ENCODE assay signal across 1 cellular context in genomic region chr7:143263266-143264195, GRCh38.
A peak's percentile ranks its signal among the peaks of the same experiment; 100 is the strongest.
TF ChIP-seq lines count a peak whose summit lies in the region.

GSTK1 (plus strand) TSS chr7:143263441; CDS start chr7:143263514, 73 bp downstream.

TF ChIP-seq in HepG2, 621 proteins besides CTCF, POLR2A, EP300 and RAD21 (continued from another document):
- TF ChIP-seq ZBTB37 (CRISPR knock-in tag; IDR thresholded peaks at IDR 0.05) (no peak), HOXD1 (CRISPR knock-in tag; IDR thresholded peaks at IDR 0.05) (no peak), TP53 (CRISPR knock-in tag; conservative IDR thresholded peaks at IDR 0.05) (peak; percentile 76; the same call in 1 of the 2 replicates), ZNF709 (CRISPR knock-in tag; IDR thresholded peaks at IDR 0.05) (peak; percentile 70; the same call in 1 of the 2 replicates), BRD4 (CRISPR knock-in tag; IDR thresholded peaks at IDR 0.05) (no peak; the same call in 1 of the 2 replicates), ZNF205 (CRISPR knock-in tag; IDR thresholded peaks at IDR 0.05) (peak; percentile 75; the same call in 1 of the 2 replicates), TBX2 (CRISPR knock-in tag; IDR thresholded peaks at IDR 0.05; ENCODE audit: borderline replicate concordance) (peak; percentile 63), ZFP1 (CRISPR knock-in tag; IDR thresholded peaks at IDR 0.05) (peak; percentile 89; the same call in 1 of the 2 replicates), ZBTB7A (CRISPR knock-in tag; IDR thresholded peaks at IDR 0.05) (peak; percentile 83), ZNF629 (CRISPR knock-in tag; conservative IDR thresholded peaks at IDR 0.05) (peak; percentile 50; the same call in 1 of the 2 replicates), MTA1 (CRISPR knock-in tag; IDR thresholded peaks at IDR 0.05; ENCODE audit: borderline replicate concordance) (peak; percentile 92; the same call in 1 of the 2 replicates), PAWR (CRISPR knock-in tag; IDR thresholded peaks at IDR 0.05; ENCODE audit: borderline replicate concordance) (no peak), DMAP1 (CRISPR knock-in tag; IDR thresholded peaks at IDR 0.05) (peak; percentile 95), ZNF780A (CRISPR knock-in tag; IDR thresholded peaks at IDR 0.05) (no peak), MBD4 (IDR thresholded peaks at IDR 0.05; ENCODE audit: borderline replicate concordance, low read length) (no peak), DPF2 (CRISPR knock-in tag; IDR thresholded peaks at IDR 0.05; ENCODE audit: borderline replicate concordance, low read depth) (no peak), CCDC6 (CRISPR knock-in tag; IDR thresholded peaks at IDR 0.05) (no peak), ZNF703 (CRISPR knock-in tag; IDR thresholded peaks at IDR 0.05; ENCODE audit: borderline replicate concordance) (no peak; the same call in 1 of the 2 replicates), DDIT3 (CRISPR knock-in tag; IDR thresholded peaks at IDR 0.05) (no peak), KDM6A (CRISPR knock-in tag; IDR thresholded peaks at IDR 0.05; ENCODE audit: low read depth) (no peak), PITX1 (CRISPR knock-in tag; IDR thresholded peaks at IDR 0.05) (no peak; the same call in 1 of the 2 replicates), ZNF605 (CRISPR knock-in tag; IDR thresholded peaks at IDR 0.05) (peak; percentile 84; the same call in 1 of the 2 replicates), AGO2 (optimal IDR thresholded peaks at IDR 0.05; ENCODE audit: low read depth, low read length) (peak; percentile 61), ZNF501 (CRISPR knock-in tag; IDR thresholded peaks at IDR 0.05) (peak; percentile 44; the same call in 1 of the 2 replicates), ZXDC (CRISPR knock-in tag; IDR thresholded peaks at IDR 0.05) (peak; percentile 63; the same call in 1 of the 2 replicates), SNRNP70 (IDR thresholded peaks at IDR 0.05; ENCODE audit: low read depth, low read length) (no peak), EEA1 (CRISPR knock-in tag; IDR thresholded peaks at IDR 0.05; ENCODE audit: borderline replicate concordance) (no peak), ZNF619 (CRISPR knock-in tag; IDR thresholded peaks at IDR 0.05) (peak; percentile 81; the same call in 1 of the 2 replicates), PHF5A (CRISPR knock-in tag; IDR thresholded peaks at IDR 0.05; ENCODE audit: low read depth, unreplicated experiment) (peak; percentile 67), ZNF768 (CRISPR knock-in tag; IDR thresholded peaks at IDR 0.05) (peak; percentile 72; the same call in 1 of the 2 replicates), MXD4 (CRISPR knock-in tag; IDR thresholded peaks at IDR 0.05) (peak; percentile 49; the same call in 1 of the 2 replicates), MXI1 (IDR thresholded peaks at IDR 0.05; ENCODE audit: borderline replicate concordance, low read depth, low read length) (peak; percentile 52; the same call in 1 of the 3 replicates)
- TF ChIP-seq, protein P1, sequence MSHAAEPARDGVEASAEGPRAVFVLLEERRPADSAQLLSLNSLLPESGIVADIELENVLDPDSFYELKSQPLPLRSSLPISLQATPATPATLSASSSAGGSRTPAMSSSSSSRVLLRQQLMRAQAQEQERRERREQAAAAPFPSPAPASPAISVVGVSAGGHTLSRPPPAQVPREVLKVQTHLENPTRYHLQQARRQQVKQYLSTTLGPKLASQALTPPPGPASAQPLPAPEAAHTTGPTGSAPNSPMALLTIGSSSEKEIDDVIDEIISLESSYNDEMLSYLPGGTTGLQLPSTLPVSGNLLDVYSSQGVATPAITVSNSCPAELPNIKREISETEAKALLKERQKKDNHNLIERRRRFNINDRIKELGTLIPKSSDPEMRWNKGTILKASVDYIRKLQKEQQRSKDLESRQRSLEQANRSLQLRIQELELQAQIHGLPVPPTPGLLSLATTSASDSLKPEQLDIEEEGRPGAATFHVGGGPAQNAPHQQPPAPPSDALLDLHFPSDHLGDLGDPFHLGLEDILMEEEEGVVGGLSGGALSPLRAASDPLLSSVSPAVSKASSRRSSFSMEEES (CRISPR knock-in tag; IDR thresholded peaks at IDR 0.05): no peak
- TF ChIP-seq, protein P2, sequence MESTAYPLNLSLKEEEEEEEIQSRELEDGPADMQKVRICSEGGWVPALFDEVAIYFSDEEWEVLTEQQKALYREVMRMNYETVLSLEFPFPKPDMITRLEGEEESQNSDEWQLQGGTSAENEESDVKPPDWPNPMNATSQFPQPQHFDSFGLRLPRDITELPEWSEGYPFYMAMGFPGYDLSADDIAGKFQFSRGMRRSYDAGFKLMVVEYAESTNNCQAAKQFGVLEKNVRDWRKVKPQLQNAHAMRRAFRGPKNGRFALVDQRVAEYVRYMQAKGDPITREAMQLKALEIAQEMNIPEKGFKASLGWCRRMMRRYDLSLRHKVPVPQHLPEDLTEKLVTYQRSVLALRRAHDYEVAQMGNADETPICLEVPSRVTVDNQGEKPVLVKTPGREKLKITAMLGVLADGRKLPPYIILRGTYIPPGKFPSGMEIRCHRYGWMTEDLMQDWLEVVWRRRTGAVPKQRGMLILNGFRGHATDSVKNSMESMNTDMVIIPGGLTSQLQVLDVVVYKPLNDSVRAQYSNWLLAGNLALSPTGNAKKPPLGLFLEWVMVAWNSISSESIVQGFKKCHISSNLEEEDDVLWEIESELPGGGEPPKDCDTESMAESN (CRISPR knock-in tag; conservative IDR thresholded peaks at IDR 0.05): peak; percentile 93
- TF ChIP-seq, protein P3, sequence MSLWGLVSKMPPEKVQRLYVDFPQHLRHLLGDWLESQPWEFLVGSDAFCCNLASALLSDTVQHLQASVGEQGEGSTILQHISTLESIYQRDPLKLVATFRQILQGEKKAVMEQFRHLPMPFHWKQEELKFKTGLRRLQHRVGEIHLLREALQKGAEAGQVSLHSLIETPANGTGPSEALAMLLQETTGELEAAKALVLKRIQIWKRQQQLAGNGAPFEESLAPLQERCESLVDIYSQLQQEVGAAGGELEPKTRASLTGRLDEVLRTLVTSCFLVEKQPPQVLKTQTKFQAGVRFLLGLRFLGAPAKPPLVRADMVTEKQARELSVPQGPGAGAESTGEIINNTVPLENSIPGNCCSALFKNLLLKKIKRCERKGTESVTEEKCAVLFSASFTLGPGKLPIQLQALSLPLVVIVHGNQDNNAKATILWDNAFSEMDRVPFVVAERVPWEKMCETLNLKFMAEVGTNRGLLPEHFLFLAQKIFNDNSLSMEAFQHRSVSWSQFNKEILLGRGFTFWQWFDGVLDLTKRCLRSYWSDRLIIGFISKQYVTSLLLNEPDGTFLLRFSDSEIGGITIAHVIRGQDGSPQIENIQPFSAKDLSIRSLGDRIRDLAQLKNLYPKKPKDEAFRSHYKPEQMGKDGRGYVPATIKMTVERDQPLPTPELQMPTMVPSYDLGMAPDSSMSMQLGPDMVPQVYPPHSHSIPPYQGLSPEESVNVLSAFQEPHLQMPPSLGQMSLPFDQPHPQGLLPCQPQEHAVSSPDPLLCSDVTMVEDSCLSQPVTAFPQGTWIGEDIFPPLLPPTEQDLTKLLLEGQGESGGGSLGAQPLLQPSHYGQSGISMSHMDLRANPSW (CRISPR knock-in tag; IDR thresholded peaks at IDR 0.05; ENCODE audit: borderline replicate concordance): peak; percentile 49; the same call in 1 of the 2 replicates
